Comparison of ENCODE assay signal across 8 cellular contexts in genomic region chr3:141686477-141687280, GRCh38. TPM values are rescaled to one million over a fixed set of nuclear protein-coding genes. Genes with fewer than 3 reads are reported as not detected.
DNase-seq lines count a peak whose midpoint lies in the region; ATAC-seq and TF ChIP-seq lines count a peak whose summit lies in the region.

No MANE protein-coding gene starts in this region.

- H3K4me1 ChIP-seq in GM23338 (ENCODE audit: insufficient read depth) (peaks cover 7% of the 10 kb centered on the region), neuronal stem cell (ENCODE audit: control insufficient read depth in 2 of 2, insufficient read depth in 1 of 2, low read depth in 1 of 2, low read length in 2 of 2) (peaks cover 0 to 3% of the 10 kb centered on the region in 2 donors)

- no peak for ATAC-seq in GM23338
- ATAC-seq in SK-N-SH treated with all-trans-retinoic acid at 6 μM for 48 hours, result peak; percentile 81
- ATAC-seq in esophagus mucosa, result peak; percentile 72
- no peak for ATAC-seq in WTC11
- ATAC-seq in HG02870 (IDR thresholded peaks at IDR 0.05; ENCODE audit: unreplicated experiment), result no peak

- no peak overlapping the region for H2BK12ac ChIP-seq in neuronal stem cell (ENCODE audit: low read length)

- H3K27me3 Mint-ChIP-seq in GM23338 (ENCODE audit: insufficient read depth, low read depth, poor library complexity) (peaks cover 4% of the 10 kb centered on the region), WTC11 (ENCODE audit: low read depth) (no peaks in the 10 kb centered on the region)

- H4K91ac ChIP-seq in neuronal stem cell (ENCODE audit: low read depth, low read length, poor library complexity), result no peak overlapping the region

- no peaks in the 10 kb centered on the region for H3K9me3 ChIP-seq in neuronal stem cell (replicated peaks in 1 of 2; ENCODE audit: control insufficient read depth in 2 of 2, insufficient read depth in 1 of 2, low read depth in 1 of 2, low read length in 2 of 2)

- no peak overlapping the region for H3K18ac ChIP-seq in neuronal stem cell (ENCODE audit: low read length)

- no peak overlapping the region for H2BK5ac ChIP-seq in neuronal stem cell (ENCODE audit: low read length)

- H2BK120ac ChIP-seq in neuronal stem cell (ENCODE audit: low read depth, low read length), result no peak overlapping the region

- peaks cover 11% of the 10 kb centered on the region for H3K4me1 Mint-ChIP-seq in GM23338
- peaks cover 42% of the 10 kb centered on the region for H3K4me1 Mint-ChIP-seq in WTC11

- H3K27me3 ChIP-seq in GM23338 (ENCODE audit: insufficient read depth) (no peaks in the 10 kb centered on the region), neuronal stem cell (ENCODE audit: control insufficient read depth in 3 of 3, insufficient read depth in 3 of 3, low read depth in 1 of 3, low read length in 3 of 3) (no peaks in the 10 kb centered on the region)

- H3K27ac ChIP-seq in GM23338 (ENCODE audit: low read depth), result no peak overlapping the region
- no peak overlapping the region for H3K27ac ChIP-seq in neuronal stem cell (replicated peaks; ENCODE audit: low read length)

- DNase-seq in A172 (ENCODE audit: low spot score), result peak; percentile 65
- peak; percentile 17 for DNase-seq in GM23338 (ENCODE audit: low spot score)
- DNase-seq in neuronal stem cell (ENCODE audit: low spot score), result no peak
- DNase-seq in WTC11 (ENCODE audit: low spot score), result no peak
- no peak for DNase-seq in activated effector memory CD4-positive, alpha-beta T cell treated with anti-CD3 and anti-CD28 coated beads, Interleukin-2, amount 50 U/mL, for 16 hours

- no peaks in the 10 kb centered on the region for H3K79me2 ChIP-seq in GM23338 (replicated peaks; ENCODE audit: insufficient read depth)

- H3K4me2 ChIP-seq in GM23338 (no peak overlapping the region), neuronal stem cell (ENCODE audit: insufficient read depth, low read length, poor library complexity, severe bottlenecking) (no peak overlapping the region)

- CTCF ChIA-PET in WTC11 (lab: Charles Lee), result interaction anchor here (0.8 to 1.0 kb wide), 2 partner anchors 42 to 189 kb away, joined by 3 read pairs; no protein-coding TSS in a partner anchor

- H4K8ac ChIP-seq in neuronal stem cell (ENCODE audit: low read depth, low read length), result no peak overlapping the region

- H3K27ac Mint-ChIP-seq in GM23338 (no peak overlapping the region), WTC11 (no peak overlapping the region)

- H3K79me1 ChIP-seq in neuronal stem cell (ENCODE audit: low read depth, low read length), result no peaks in the 10 kb centered on the region

- no peak overlapping the region for H3K23ac ChIP-seq in neuronal stem cell (ENCODE audit: low read depth, low read length, poor library complexity)

- no peak overlapping the region for H3K4me3 ChIP-seq in GM23338
- H3K4me3 ChIP-seq in neuronal stem cell (ENCODE audit: low read length in 2 of 2), result no peak overlapping the region

- H3K9ac ChIP-seq in neuronal stem cell (ENCODE audit: low read depth, low read length, poor library complexity), result no peak overlapping the region

- H3K14ac ChIP-seq in neuronal stem cell (ENCODE audit: low read length), result no peak overlapping the region

- H2AFZ ChIP-seq in GM23338, result 0 out of 2 replicates have a peak overlapping the region, but pooled peaks have one; percentile 63
- H2AFZ ChIP-seq in neuronal stem cell (ENCODE audit: low read length), result peak overlapping the region; percentile 53

- POLR2A ChIA-PET in WTC11 (lab: Charles Lee), result no interaction called here

- H4K20me1 ChIP-seq in GM23338 (replicated peaks; ENCODE audit: insufficient read depth), result no peaks in the 10 kb centered on the region

- H3K36me3 Mint-ChIP-seq in GM23338 (ENCODE audit: low read depth) (no peaks in the 10 kb centered on the region; the same call in 1 of the 3 replicates), WTC11 (peaks cover 3% of the 10 kb centered on the region)

- H3K9me2 ChIP-seq in GM23338 (ENCODE audit: insufficient read depth), result 0 out of 2 replicates have a peak, but pooled peaks cover 13% of the 10 kb centered on the region

- no peak overlapping the region for H2AK5ac ChIP-seq in neuronal stem cell (ENCODE audit: low read depth, low read length)

- no peak overlapping the region for H2BK15ac ChIP-seq in neuronal stem cell (ENCODE audit: low read length)

- H3K36me3 ChIP-seq in GM23338 (ENCODE audit: insufficient read depth), result no peaks in the 10 kb centered on the region
- no peaks in the 10 kb centered on the region for H3K36me3 ChIP-seq in neuronal stem cell (replicated peaks in 1 of 2; ENCODE audit: control insufficient read depth in 2 of 2, insufficient read depth in 2 of 2, low read length in 2 of 2)

- TF ChIP-seq CTCF in GM23338 (conservative IDR thresholded peaks at IDR 0.05; ENCODE audit: low read depth in 2 of 2) (no peak), WTC11 (IDR thresholded peaks at IDR 0.05) (no peak)

- H3F3A ChIP-seq in GM23338 (replicated peaks; ENCODE audit: low read depth), result no peaks in the 10 kb centered on the region

- H3K4ac ChIP-seq in neuronal stem cell (ENCODE audit: low read length), result no peak overlapping the region

- WGBS in neuronal stem cell (ENCODE audit: extremely low coverage in 2 of 2, insufficient read length in 2 of 2, insufficient replicate concordance in 1 of 2), 2 donors, result no CpG with 5 or more reads among the region's 8 CpGs

- H3K9me3 Mint-ChIP-seq in GM23338 (peaks cover 3% of the 10 kb centered on the region; the same call in 1 of the 3 replicates), WTC11 (peaks cover 3% of the 10 kb centered on the region; the same call in 1 of the 2 replicates)

- H3K4me3 Mint-ChIP-seq in GM23338 (no peak overlapping the region), WTC11 (no peak overlapping the region)

TF ChIP-seq in GM23338, 12 proteins besides CTCF, POLR2A, EP300 and RAD21 (continues in another document):
- TF ChIP-seq, protein P1, sequence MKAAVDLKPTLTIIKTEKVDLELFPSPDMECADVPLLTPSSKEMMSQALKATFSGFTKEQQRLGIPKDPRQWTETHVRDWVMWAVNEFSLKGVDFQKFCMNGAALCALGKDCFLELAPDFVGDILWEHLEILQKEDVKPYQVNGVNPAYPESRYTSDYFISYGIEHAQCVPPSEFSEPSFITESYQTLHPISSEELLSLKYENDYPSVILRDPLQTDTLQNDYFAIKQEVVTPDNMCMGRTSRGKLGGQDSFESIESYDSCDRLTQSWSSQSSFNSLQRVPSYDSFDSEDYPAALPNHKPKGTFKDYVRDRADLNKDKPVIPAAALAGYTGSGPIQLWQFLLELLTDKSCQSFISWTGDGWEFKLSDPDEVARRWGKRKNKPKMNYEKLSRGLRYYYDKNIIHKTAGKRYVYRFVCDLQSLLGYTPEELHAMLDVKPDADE (IDR thresholded peaks at IDR 0.05), result no peak
- TF ChIP-seq EZH2phosphoT487 (IDR thresholded peaks at IDR 0.05; ENCODE audit: unreplicated experiment), result no peak
- TF ChIP-seq JUNB (IDR thresholded peaks at IDR 0.05; ENCODE audit: unreplicated experiment), result no peak
- TF ChIP-seq CREB1 (CRISPR knock-in tag; IDR thresholded peaks at IDR 0.05; ENCODE audit: low read depth), result no peak

TF ChIP-seq in SK-N-SH treated with all-trans-retinoic acid at 6 μM for 48 hours, 23 proteins besides CTCF, POLR2A, EP300 and RAD21:
- TF ChIP-seq TCF4 (CRISPR knock-in tag; IDR thresholded peaks at IDR 0.05; ENCODE audit: borderline replicate concordance) (no peak), ZFP30 (CRISPR knock-in tag; IDR thresholded peaks at IDR 0.05) (no peak)
TF ChIP-seq in SK-N-SH treated with all-trans-retinoic acid at 6 μM for 48 hours: peak in this region for 0.

TF ChIP-seq in WTC11, 78 proteins besides CTCF, POLR2A, EP300 and RAD21 (continues in another document):
- TF ChIP-seq SOX15 (CRISPR knock-in tag; IDR thresholded peaks at IDR 0.05), result no peak
- TF ChIP-seq, protein P2, sequence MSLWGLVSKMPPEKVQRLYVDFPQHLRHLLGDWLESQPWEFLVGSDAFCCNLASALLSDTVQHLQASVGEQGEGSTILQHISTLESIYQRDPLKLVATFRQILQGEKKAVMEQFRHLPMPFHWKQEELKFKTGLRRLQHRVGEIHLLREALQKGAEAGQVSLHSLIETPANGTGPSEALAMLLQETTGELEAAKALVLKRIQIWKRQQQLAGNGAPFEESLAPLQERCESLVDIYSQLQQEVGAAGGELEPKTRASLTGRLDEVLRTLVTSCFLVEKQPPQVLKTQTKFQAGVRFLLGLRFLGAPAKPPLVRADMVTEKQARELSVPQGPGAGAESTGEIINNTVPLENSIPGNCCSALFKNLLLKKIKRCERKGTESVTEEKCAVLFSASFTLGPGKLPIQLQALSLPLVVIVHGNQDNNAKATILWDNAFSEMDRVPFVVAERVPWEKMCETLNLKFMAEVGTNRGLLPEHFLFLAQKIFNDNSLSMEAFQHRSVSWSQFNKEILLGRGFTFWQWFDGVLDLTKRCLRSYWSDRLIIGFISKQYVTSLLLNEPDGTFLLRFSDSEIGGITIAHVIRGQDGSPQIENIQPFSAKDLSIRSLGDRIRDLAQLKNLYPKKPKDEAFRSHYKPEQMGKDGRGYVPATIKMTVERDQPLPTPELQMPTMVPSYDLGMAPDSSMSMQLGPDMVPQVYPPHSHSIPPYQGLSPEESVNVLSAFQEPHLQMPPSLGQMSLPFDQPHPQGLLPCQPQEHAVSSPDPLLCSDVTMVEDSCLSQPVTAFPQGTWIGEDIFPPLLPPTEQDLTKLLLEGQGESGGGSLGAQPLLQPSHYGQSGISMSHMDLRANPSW (CRISPR knock-in tag; conservative IDR thresholded peaks at IDR 0.05; ENCODE audit: low read depth), result no peak
- no peak for TF ChIP-seq EMX1 (CRISPR knock-in tag; IDR thresholded peaks at IDR 0.05)

RNA-seq across cellular contexts. Expression of gene RNF7, which starts 51.4 kb away (rescaled TPM):
- 143 and 201 TPM in 2 replicates for total RNA-seq in A172 (2014; rRNA removed; shearing (Covaris generic))
- total RNA-seq in GM23338 (2014; rRNA removed; shearing (Covaris generic)), result 156 and 173 TPM in 2 replicates
- polyA plus RNA-seq in GM23338 (2016; fragmentation: Nextera tagmentation; extraction: Ambion mirVana), result 254 and 256 TPM in 2 replicates
- total RNA-seq in esophagus mucosa (88.6 TPM), WTC11 (2021) (129 to 136 TPM (median 133 TPM) in 3 replicates)
- polyA plus RNA-seq in neuronal stem cell (2013, experiment 1 of 2), result 98.2 TPM
- 98.2 TPM for polyA plus RNA-seq in neuronal stem cell (2013, experiment 2 of 2)

Comparison
In these comparisons a context has a peak if more than half of its experiments do, and no peak if none do; other contexts are left out.
1. DNase-seq: peak in A172 (single experiment) and GM23338 (single experiment); none in neuronal stem cell (single experiment), WTC11 (single experiment) and activated effector memory CD4-positive, alpha-beta T cell treated with anti-CD3 and anti-CD28 coated beads, Interleukin-2, amount 50 U/mL, for 16 hours (single experiment).
2. ATAC-seq: peak in SK-N-SH treated with all-trans-retinoic acid at 6 μM for 48 hours (single experiment) and esophagus mucosa (single experiment); none in GM23338 (single experiment), WTC11 (single experiment) and HG02870 (single experiment).